Comparison of ENCODE assay signal across 28 cellular contexts in the genomic region with DNA sequence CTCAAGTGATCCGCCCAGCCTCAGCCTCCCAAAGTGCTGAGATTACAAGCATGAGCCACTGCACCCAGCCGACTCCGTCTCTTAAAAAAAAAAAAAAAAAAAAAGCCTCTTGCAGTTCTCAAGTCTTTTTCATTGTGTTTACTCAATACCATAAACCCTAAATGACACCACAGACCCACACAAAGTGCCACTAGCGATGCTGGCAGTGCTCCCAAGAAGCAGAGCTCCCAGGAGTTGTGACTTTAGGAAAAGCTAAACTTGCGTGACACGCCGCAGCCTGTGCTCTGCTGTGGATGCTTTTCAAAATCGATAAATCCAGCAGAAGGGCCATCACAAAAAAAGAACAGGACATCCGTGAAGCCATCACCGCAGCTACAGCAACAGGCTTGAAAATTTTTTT.
DNase-seq lines count a peak whose midpoint lies in the region; ATAC-seq, FAIRE-seq and TF ChIP-seq lines count a peak whose summit lies in the region.
"Had no signal": no experiment of that assay in that cellular context is flagged by ENCODE, and none has a peak within 500 bp of the region (broad histone marks: within the 10 kb centered on the region; RNA-seq: fewer than 3 reads in every experiment).

No MANE protein-coding gene starts in this region.

- SMC1A ChIA-PET in GM12878 (lab: Charles Lee; ENCODE audit: uncharacterized antibody, unreplicated experiment) = interaction anchor here (1.0 to 1.4 kb wide), 2 partner anchors 11 to 44 kb away, joined by 4 read pairs; no protein-coding TSS in a partner anchor

- H3K4me1 Mint-ChIP-seq in activated T-cell treated with anti-CD3 and anti-CD28 coated beads, Interleukin-2, amount 50 U/mL, for 24 hours (ENCODE audit: low read depth) = peaks cover 91% of the 10 kb centered on the region
- H3K4me1 Mint-ChIP-seq in activated T-cell treated with anti-CD3 and anti-CD28 coated beads, Interleukin-2, amount 50 U/mL, for 72 hours (ENCODE audit: low read depth) = peaks cover 70% of the 10 kb centered on the region

- in situ Hi-C loops in GM12878 (cut with MboI) = no loop called here

- 78% methylated on average over 8 of the region's 10 CpGs for WGBS in GM12878 (ENCODE audit: insufficient coverage, insufficient replicate concordance, low lambda C conversion rate, missing lambda C conversion rate)

- peaks cover 96% of the 10 kb centered on the region for H3K79me2 ChIP-seq in GM12878 (ENCODE audit: control insufficient read depth, insufficient read depth, low read length)

- TF ChIP-seq CTCF in GM12878 (IDR thresholded peaks at IDR 0.05 in 2 of 3, conservative IDR thresholded peaks at IDR 0.05 in 1 of 3; ENCODE audit: control insufficient read depth in 2 of 3, extremely low read depth in 1 of 3, insufficient read depth in 1 of 3, low read depth in 3 of 3, low read length in 3 of 3) = no peak

- H3K9ac ChIP-seq in GM12878 (ENCODE audit: control insufficient read depth, insufficient read depth, low read length) = no peak overlapping the region

- no peak for ATAC-seq in activated T-cell treated with anti-CD3 and anti-CD28 coated beads, Interleukin-2, amount 50 U/mL, for 72 hours (replicated peaks in 1 of 2)
- ATAC-seq in GM12878 (no peak), HG02623 (IDR thresholded peaks at IDR 0.05; ENCODE audit: unreplicated experiment) (no peak), esophagus mucosa (no peak), HG03175 (IDR thresholded peaks at IDR 0.05; ENCODE audit: unreplicated experiment) (no peak)
- ATAC-seq: left lobe of liver; right cardiac atrium; stimulated activated naive CD8-positive, alpha-beta T cell treated with anti-CD3 and anti-CD28 coated beads, Interleukin-15, amount 100 ng/mL, for 72 hours had no signal

- H3K9me3 ChIP-seq in GM12878 (replicated peaks; ENCODE audit: control insufficient read depth, insufficient read depth, low read length) = peaks cover 10% of the 10 kb centered on the region
- H3K9me3 ChIP-seq: adrenal gland, thoracic aorta had no signal

- H3K36me3 ChIP-seq in GM12878 (ENCODE audit: control insufficient read depth in 2 of 2, insufficient read depth in 2 of 2, low read length in 1 of 2) = peaks cover 12 to 13% of the 10 kb centered on the region in 2 experiments
- H3K36me3 ChIP-seq: adrenal gland, thoracic aorta had no signal

- no TSS peak for BruUV-seq in GM12878 (replicated peaks; lab: Mats Ljungman, UMichigan)

- CTCF ChIA-PET in GM12878 (lab: Yijun Ruan, JAX) = interaction anchor here (0.7 to 1.3 kb wide), 2 partner anchors 16 to 181 kb away, joined by 3 read pairs; no protein-coding TSS in a partner anchor

- H3K4me2 ChIP-seq in GM12878 (ENCODE audit: control insufficient read depth, insufficient read depth) = peak overlapping the region; percentile 21; the same call in 1 of the 2 replicates

- no peaks in the 10 kb centered on the region for H3K9me3 Mint-ChIP-seq in activated T-cell treated with anti-CD3 and anti-CD28 coated beads, Interleukin-2, amount 50 U/mL, for 24 hours
- no peaks in the 10 kb centered on the region for H3K9me3 Mint-ChIP-seq in activated T-cell treated with anti-CD3 and anti-CD28 coated beads, Interleukin-2, amount 50 U/mL, for 72 hours
- H3K9me3 Mint-ChIP-seq: activated B cell treated with CpG ODN at 0.5 μM for 24 hours; stimulated activated naive CD8-positive, alpha-beta T cell treated with anti-CD3 and anti-CD28 coated beads, Interleukin-15, amount 100 ng/mL, for 72 hours had no signal

- no peak for TF ChIP-seq EP300 in GM12878 (IDR thresholded peaks at IDR 0.05; ENCODE audit: borderline replicate concordance in 1 of 2, control insufficient read depth in 1 of 2, low read depth in 2 of 2, low read length in 2 of 2)

- no peak for TF ChIP-seq POLR2A in GM12878 (IDR thresholded peaks at IDR 0.05; ENCODE audit: low read depth, low read length)

- H3K4me1 ChIP-seq in GM12878 (ENCODE audit: control insufficient read depth, insufficient read depth, low read length) = peaks cover 13% of the 10 kb centered on the region

- no peak overlapping the region for H2AFZ ChIP-seq in GM12878 (ENCODE audit: control insufficient read depth, low read depth, low read length)

- no peaks in the 10 kb centered on the region for H3K27me3 Mint-ChIP-seq in activated T-cell treated with anti-CD3 and anti-CD28 coated beads, Interleukin-2, amount 50 U/mL, for 24 hours
- H3K27me3 Mint-ChIP-seq in activated T-cell treated with anti-CD3 and anti-CD28 coated beads, Interleukin-2, amount 50 U/mL, for 72 hours (ENCODE audit: low read depth) = no peaks in the 10 kb centered on the region
- H3K27me3 Mint-ChIP-seq: activated B cell treated with CpG ODN at 0.5 μM for 24 hours; stimulated activated naive CD8-positive, alpha-beta T cell treated with anti-CD3 and anti-CD28 coated beads, Interleukin-15, amount 100 ng/mL, for 72 hours had no signal

- TF ChIP-seq RAD21 in GM12878 (IDR thresholded peaks at IDR 0.05; ENCODE audit: insufficient read depth, low read depth, low read length) = no peak

- POLR2A ChIA-PET in GM12878 (lab: Charles Lee) = no interaction called here

- H4K20me1 ChIP-seq in GM12878 (ENCODE audit: control insufficient read depth, insufficient read depth) = peaks cover 38% of the 10 kb centered on the region

- peak overlapping the region; percentile 88 for H3K27ac Mint-ChIP-seq in activated T-cell treated with anti-CD3 and anti-CD28 coated beads, Interleukin-2, amount 50 U/mL, for 24 hours
- no peak overlapping the region for H3K27ac Mint-ChIP-seq in activated T-cell treated with anti-CD3 and anti-CD28 coated beads, Interleukin-2, amount 50 U/mL, for 72 hours
- H3K27ac Mint-ChIP-seq: activated B cell treated with CpG ODN at 0.5 μM for 24 hours; activated naive CD4-positive, alpha-beta T cell treated with anti-CD3 and anti-CD28 coated beads for 36 hours; activated T-helper 1 cell treated with anti-CD3 and anti-CD28 coated beads, Interleukin-12 subunit alpha, Interleukin-12 subunit beta, Interleukin-2, Interleukin-4 antibody, amounts not matched to agents 30 ng/mL and 10 ng/mL and 1 ng/mL, durations not matched to agents 14 hours and 24 hours and 36 hours had no signal

- intact Hi-C loops in GM12878 (cut with micrococcal nuclease; ENCODE audit: unreplicated experiment) = no loop called here

- peaks cover 70% of the 10 kb centered on the region for H3K36me3 Mint-ChIP-seq in activated T-cell treated with anti-CD3 and anti-CD28 coated beads, Interleukin-2, amount 50 U/mL, for 24 hours (ENCODE audit: low read depth)
- H3K36me3 Mint-ChIP-seq in activated T-cell treated with anti-CD3 and anti-CD28 coated beads, Interleukin-2, amount 50 U/mL, for 72 hours (ENCODE audit: insufficient read depth in 2 of 2) = peaks cover 6 to 13% of the 10 kb centered on the region in 2 donors

- no peaks in the 10 kb centered on the region for H3K27me3 ChIP-seq in GM12878 (replicated peaks in 1 of 2; ENCODE audit: control insufficient read depth in 2 of 2, insufficient read depth in 2 of 2, low read length in 1 of 2)
- H3K27me3 ChIP-seq: adrenal gland had no signal

- FAIRE-seq in GM12878 (lab: Jason Lieb, UNC) = no peak
- FAIRE-seq: H1, RCC 7860, urothelium cell line had no signal

- RAD21 ChIA-PET in GM12878 (lab: Charles Lee; ENCODE audit: unreplicated experiment) = no interaction called here

- no peak overlapping the region for H3K4me3 Mint-ChIP-seq in activated T-cell treated with anti-CD3 and anti-CD28 coated beads, Interleukin-2, amount 50 U/mL, for 24 hours
- H3K4me3 Mint-ChIP-seq in activated T-cell treated with anti-CD3 and anti-CD28 coated beads, Interleukin-2, amount 50 U/mL, for 72 hours = no peak overlapping the region
- H3K4me3 Mint-ChIP-seq: activated naive CD4-positive, alpha-beta T cell treated with anti-CD3 and anti-CD28 coated beads for 36 hours; activated T-helper 1 cell treated with anti-CD3 and anti-CD28 coated beads, Interleukin-12 subunit alpha, Interleukin-12 subunit beta, Interleukin-2, Interleukin-4 antibody, amounts not matched to agents 30 ng/mL and 10 ng/mL and 1 ng/mL, durations not matched to agents 14 hours and 24 hours and 36 hours; stimulated activated naive CD8-positive, alpha-beta T cell treated with anti-CD3 and anti-CD28 coated beads, Interleukin-15, amount 100 ng/mL, for 72 hours had no signal

- no peak for DNase-seq in activated T-cell treated with anti-CD3 and anti-CD28 coated beads, Interleukin-2, amount 50 U/mL, for 24 hours
- DNase-seq in activated T-cell treated with anti-CD3 and anti-CD28 coated beads, Interleukin-2, amount 50 U/mL, for 72 hours = no peak
- DNase-seq in M059J (ENCODE audit: low read depth) (peak; percentile 27), GM12878 (ENCODE audit: low read depth, low spot score) (no peak), GDM1 (lab: John Stamatoyannopoulos, UW) (no peak)
- DNase-seq: activated naive CD4-positive, alpha-beta T cell treated with anti-CD3 and anti-CD28 coated beads for 36 hours; adrenal gland; Calu3; central memory CD4-positive, alpha-beta T cell; cortex of kidney; effector memory CD4-positive, alpha-beta T cell; KBM-7; NCI-H1105; NCI-H1930; right cardiac atrium; stimulated activated CD4-positive, alpha-beta T cell treated with anti-CD3 and anti-CD28 coated beads, Interleukin-1b, Interleukin-23, amount 100 ng/mL, for 48 hours; stimulated activated naive CD8-positive, alpha-beta T cell treated with anti-CD3 and anti-CD28 coated beads, Interleukin-15, amount 100 ng/mL, for 72 hours; T1000 had no signal

- H3K4me3 ChIP-seq in GM12878 = no peak overlapping the region
- H3K4me3 ChIP-seq: adrenal gland, thoracic aorta had no signal

- no peak overlapping the region for H3K27ac ChIP-seq in GM12878 (ENCODE audit: control insufficient read depth, insufficient read depth)
- H3K27ac ChIP-seq: adrenal gland, thoracic aorta had no signal

TF ChIP-seq in GM12878, 131 proteins besides CTCF, POLR2A, EP300 and RAD21 (continues in another document):
- TF ChIP-seq, protein P1, sequence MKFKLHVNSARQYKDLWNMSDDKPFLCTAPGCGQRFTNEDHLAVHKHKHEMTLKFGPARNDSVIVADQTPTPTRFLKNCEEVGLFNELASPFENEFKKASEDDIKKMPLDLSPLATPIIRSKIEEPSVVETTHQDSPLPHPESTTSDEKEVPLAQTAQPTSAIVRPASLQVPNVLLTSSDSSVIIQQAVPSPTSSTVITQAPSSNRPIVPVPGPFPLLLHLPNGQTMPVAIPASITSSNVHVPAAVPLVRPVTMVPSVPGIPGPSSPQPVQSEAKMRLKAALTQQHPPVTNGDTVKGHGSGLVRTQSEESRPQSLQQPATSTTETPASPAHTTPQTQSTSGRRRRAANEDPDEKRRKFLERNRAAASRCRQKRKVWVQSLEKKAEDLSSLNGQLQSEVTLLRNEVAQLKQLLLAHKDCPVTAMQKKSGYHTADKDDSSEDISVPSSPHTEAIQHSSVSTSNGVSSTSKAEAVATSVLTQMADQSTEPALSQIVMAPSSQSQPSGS (IDR thresholded peaks at IDR 0.05; ENCODE audit: low read length) = no peak
- TF ChIP-seq TAF1 (IDR thresholded peaks at IDR 0.05; ENCODE audit: borderline replicate concordance, low read depth, low read length) (no peak), EZH2 (IDR thresholded peaks at IDR 0.05; ENCODE audit: borderline replicate concordance, control insufficient read depth, low read depth, low read length) (no peak), YY1 (IDR thresholded peaks at IDR 0.05; ENCODE audit: low read depth, low read length) (no peak), NR2C2 (IDR thresholded peaks at IDR 0.05; ENCODE audit: borderline replicate concordance, control insufficient read depth, insufficient read length, low read depth) (no peak)
